ENCODE assay signal across 2 cellular contexts in the genomic region with DNA sequence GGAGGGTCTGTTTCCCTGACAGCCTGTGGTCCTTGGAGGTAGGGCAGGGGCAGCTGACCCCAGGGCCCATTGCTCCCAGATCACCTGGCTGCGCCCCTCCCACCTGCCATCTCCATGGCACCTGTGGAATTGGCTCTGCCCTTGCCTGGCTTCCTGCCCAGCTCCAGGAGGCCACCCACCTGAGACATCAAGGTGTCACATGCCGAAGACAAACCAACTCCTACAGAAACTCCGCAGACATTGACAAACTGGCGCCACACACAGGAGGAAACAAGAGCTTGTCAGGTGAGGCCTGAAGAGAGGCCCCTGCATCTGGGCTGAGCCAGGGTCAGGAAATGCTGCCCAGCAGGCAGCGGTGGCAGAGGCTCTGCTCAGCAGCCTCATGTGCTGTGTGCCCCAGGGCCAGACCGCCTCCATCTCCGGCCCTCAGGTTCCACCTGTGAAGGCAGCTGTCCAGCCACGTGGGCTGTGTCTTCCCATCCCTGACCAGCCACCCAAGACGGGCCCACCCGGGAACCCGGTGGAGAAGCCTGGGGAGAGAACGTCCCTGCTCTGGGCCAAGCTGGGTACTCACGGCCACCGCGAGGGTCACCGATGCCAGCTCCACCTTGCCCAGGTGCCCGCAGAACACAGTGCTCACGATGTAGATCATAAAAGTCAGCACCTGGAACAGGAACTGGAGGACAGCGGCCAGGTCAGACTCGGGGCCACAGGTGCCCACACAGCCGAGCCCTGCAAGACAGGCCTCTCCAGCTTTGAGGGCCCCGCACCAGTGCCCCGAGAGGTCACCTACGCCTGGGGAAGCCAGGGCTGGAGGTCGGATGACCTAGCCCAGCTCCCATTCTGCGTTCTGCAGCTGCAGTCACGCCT.
A peak's percentile ranks its signal among the peaks of the same experiment; 100 is the strongest.
TF ChIP-seq lines count a peak whose summit lies in the region.

No MANE protein-coding gene starts in this region.

TF ChIP-seq in HEK293, 187 proteins besides CTCF, POLR2A, EP300 and RAD21 (continued from another document):
- no peak for TF ChIP-seq ZSCAN30 (tag by site-specific recombination; IDR thresholded peaks at IDR 0.05)
- no peak for TF ChIP-seq ZNF623 (tag by site-specific recombination; IDR thresholded peaks at IDR 0.05)
- no peak for TF ChIP-seq ZNF548 (tag by site-specific recombination; IDR thresholded peaks at IDR 0.05)
- TF ChIP-seq ZNF645 (tag by site-specific recombination; IDR thresholded peaks at IDR 0.05) = no peak

TF ChIP-seq in HepG2, 621 proteins besides CTCF, POLR2A, EP300 and RAD21:
- TF ChIP-seq ZFP62 (CRISPR knock-in tag; IDR thresholded peaks at IDR 0.05) (no peak), EEA1 (CRISPR knock-in tag; IDR thresholded peaks at IDR 0.05; ENCODE audit: borderline replicate concordance) (no peak), MTF2 (CRISPR knock-in tag; IDR thresholded peaks at IDR 0.05; ENCODE audit: borderline replicate concordance) (no peak), HHEX (CRISPR knock-in tag; IDR thresholded peaks at IDR 0.05) (no peak), ZNF224 (CRISPR knock-in tag; IDR thresholded peaks at IDR 0.05) (0 out of 2 replicates have a peak, but pooled peaks have one; percentile 27), KLF11 (CRISPR knock-in tag; IDR thresholded peaks at IDR 0.05) (no peak), STAG1 (CRISPR knock-in tag; IDR thresholded peaks at IDR 0.05) (peak; percentile 36)
